In the genomic region with DNA sequence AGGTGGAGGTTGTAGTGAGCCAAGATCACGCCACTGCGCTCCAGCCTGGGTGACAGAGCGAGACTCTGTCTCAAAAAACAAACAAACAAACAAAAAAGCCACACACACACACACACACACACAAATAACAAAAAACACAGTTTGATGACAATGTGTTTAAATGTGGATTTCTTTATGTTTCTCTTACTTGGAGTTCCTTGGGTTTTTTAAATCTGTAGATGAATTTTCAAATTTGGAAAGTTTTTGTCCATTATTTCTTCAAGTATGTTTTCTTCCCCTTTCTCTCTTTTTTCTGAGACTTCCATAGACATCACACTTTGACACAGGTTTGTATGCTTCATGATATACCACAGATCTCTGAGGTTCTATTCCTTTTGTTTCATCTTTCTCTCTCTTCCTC, we compare ENCODE assay signal across 4 cellular contexts. TPM values are rescaled to one million over a fixed set of nuclear protein-coding genes. Genes with fewer than 3 reads are reported as not detected.
"Had no signal": no experiment of that assay in that cellular context is flagged by ENCODE, and none has a peak within 500 bp of the region (broad histone marks: within the 10 kb centered on the region; RNA-seq: fewer than 3 reads in every experiment).

No MANE protein-coding gene starts in this region.

- DNase-seq: GDM1, GF-D8 had no signal

- FAIRE-seq: G401.6 had no signal

RNA-seq across cellular contexts. Expression of gene OXCT2, which starts 44.5 kb away (rescaled TPM):
- total RNA-seq: G401 had no signal

RNA-seq across cellular contexts. Expression of gene NT5C1A, which starts 54.7 kb away (rescaled TPM):
- total RNA-seq: G401 had no signal
